In the genomic region with DNA sequence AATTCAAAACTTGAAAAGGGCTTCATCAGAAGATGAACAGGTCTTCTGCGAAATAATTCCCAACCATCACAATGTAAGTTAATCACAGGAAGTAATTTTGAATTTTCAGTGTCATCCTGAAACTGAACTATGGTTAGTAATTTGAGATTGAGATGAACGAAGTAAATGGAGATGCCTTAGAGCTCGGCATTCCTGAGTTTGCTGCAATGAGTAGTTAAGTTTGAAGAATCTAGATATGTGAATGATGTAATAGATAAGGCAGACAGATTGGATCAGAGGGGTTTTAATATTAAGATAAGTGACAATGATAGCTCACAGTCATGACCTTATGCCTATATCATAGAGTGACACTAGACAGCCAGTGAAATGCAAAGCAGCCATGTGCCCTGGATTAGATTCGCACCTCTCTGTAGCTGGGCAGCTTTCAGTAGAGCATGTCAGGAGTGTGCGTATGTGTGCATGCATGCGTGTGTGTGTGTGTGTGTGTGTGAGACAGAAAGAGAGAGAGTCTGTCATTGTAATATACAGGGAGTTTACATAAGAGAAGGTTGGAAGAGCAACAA, we compare ENCODE assay signal across 10 cellular contexts.
A peak's percentile ranks its signal among the peaks of the same experiment; 100 is the strongest.
DNase-seq lines count a peak whose midpoint lies in the region; ATAC-seq, FAIRE-seq and TF ChIP-seq lines count a peak whose summit lies in the region.
"Had no signal": no experiment of that assay in that cellular context is flagged by ENCODE, and none has a peak within 500 bp of the region (broad histone marks: within the 10 kb centered on the region; RNA-seq: fewer than 3 reads in every experiment).

No MANE protein-coding gene starts in this region.

- peak; percentile 51 for ATAC-seq in GM21447 (IDR thresholded peaks at IDR 0.05; ENCODE audit: unreplicated experiment)
- ATAC-seq in HG03558 (IDR thresholded peaks at IDR 0.05; ENCODE audit: extremely low read depth, unreplicated experiment): peak; percentile 24
- no peak for ATAC-seq in foreskin keratinocyte

- TF ChIP-seq POLR2A in GM12892 (IDR thresholded peaks at IDR 0.05; ENCODE audit: low read depth, low read length): 0 out of 2 replicates have a peak, but pooled peaks have one; percentile 11

- no peaks in the 10 kb centered on the region for H3K27me3 ChIP-seq in foreskin keratinocyte

- no peak for TF ChIP-seq CTCF in foreskin keratinocyte (conservative IDR thresholded peaks at IDR 0.05)

- H3K4me1 ChIP-seq in foreskin keratinocyte: no peaks in the 10 kb centered on the region

- peak; percentile 97 for FAIRE-seq in GM12892 (lab: Jason Lieb, UNC)
- no peak for FAIRE-seq in RCC 7860 (lab: Jason Lieb, UNC)
- FAIRE-seq: G401.6 had no signal

- H3K27ac ChIP-seq in foreskin keratinocyte: no peak overlapping the region

- DNase-seq in GM12892 (ENCODE audit: insufficient read length) (no peak), germinal center (ENCODE audit: low spot score) (peak; percentile 53), foreskin keratinocyte (no peak), HT-29 (ENCODE audit: low spot score) (no peak), glomerular visceral epithelial cell (ENCODE audit: extremely low spot score) (no peak), RCC 7860 (ENCODE audit: low spot score) (no peak)
- DNase-seq: activated CD4-positive, alpha-beta T cell treated with anti-CD3 and anti-CD28 coated beads, Interleukin-2, amount 50 U/mL, for 48 hours had no signal
